Comparison of ENCODE assay signal across 8 cellular contexts in genomic region chr11:47642099-47642855, GRCh38. TPM values are rescaled to one million over a fixed set of nuclear protein-coding genes. Genes with fewer than 3 reads are reported as not detected.
DNase-seq lines count a peak whose midpoint lies in the region; ATAC-seq and TF ChIP-seq lines count a peak whose summit lies in the region.

MTCH2 (minus strand) TSS chr11:47642559; CDS start chr11:47642465, 94 bp downstream.

- peak within 1 kb of the TSS; percentile 98 for H3K27ac ChIP-seq in caudate nucleus (ENCODE audit: low read depth, low read length)

- POLR2A ChIA-PET in activated B cell treated with CpG ODN at 0.5 μM for 24 hours (lab: Charles Lee): interaction anchor here (1.3 to 2.7 kb wide), 2 partner anchors 73 to 264 kb away, joined by 4 to 15 read pairs; partner anchors contain the start of genes AGBL2 and SPI1

- no peaks in the 10 kb centered on the region for H3K9me3 Mint-ChIP-seq in activated B cell treated with CpG ODN at 0.5 μM for 24 hours

- H3K36me3 Mint-ChIP-seq in activated B cell treated with CpG ODN at 0.5 μM for 24 hours (ENCODE audit: low read depth): peaks cover 25% of the 10 kb centered on the region

- peaks cover 25% of the 10 kb centered on the region for H3K4me1 Mint-ChIP-seq in activated B cell treated with CpG ODN at 0.5 μM for 24 hours

- intact Hi-C loops in activated B cell treated with CpG ODN at 0.5 μM for 24 hours (cut with micrococcal nuclease): loop anchor here (1.0 to 10.0 kb wide), 11 partner anchors 21 to 1047 kb away; partner anchors contain the start of genes AGBL2, AMBRA1, CELF1 and DDB2

- peak within 1 kb of the TSS; percentile 94 for H3K4me3 Mint-ChIP-seq in activated B cell treated with CpG ODN at 0.5 μM for 24 hours

- peak within 1 kb of the TSS; percentile 95 for H3K27ac Mint-ChIP-seq in activated B cell treated with CpG ODN at 0.5 μM for 24 hours

- no peak for TF ChIP-seq CTCF in activated B cell treated with CpG ODN at 0.5 μM for 24 hours (IDR thresholded peaks at IDR 0.05)

- in situ Hi-C loops in GM18951 (cut with MboI; ENCODE audit: low sequenced_read_pairs, unreplicated experiment): no loop called here

- TF ChIP-seq POLR2A in GM18951 (IDR thresholded peaks at IDR 0.05; ENCODE audit: extremely low read depth, insufficient read depth, insufficient read length): peak; percentile 98

- ATAC-seq in HG03196 (IDR thresholded peaks at IDR 0.05; ENCODE audit: unreplicated experiment): peak; percentile 88
- ATAC-seq in activated B cell treated with CpG ODN at 0.5 μM for 24 hours (ENCODE audit: low read depth): peak; percentile 94

- H3K27me3 Mint-ChIP-seq in activated B cell treated with CpG ODN at 0.5 μM for 24 hours: no peaks in the 10 kb centered on the region

- DNase-seq in AG08395 (ENCODE audit: low spot score) (peak; percentile 100), NCI-H226 (peak; percentile 90), activated B cell treated with CpG ODN at 0.5 μM for 24 hours (peak; percentile 95), caudate nucleus (lab: John Stamatoyannopoulos, UW) (peak; percentile 49 to 98 (median 94)), inferior parietal cortex (ENCODE audit: extremely low spot score) (peak; percentile 98)
- peak; percentile 93 to 95 for DNase-seq in stimulated activated CD4-positive, alpha-beta T cell treated with anti-CD3 and anti-CD28 coated beads, Interleukin-12 subunit alpha, Interleukin-12 subunit beta, amount 100 ng/mL, for 24 hours (ENCODE audit: low read depth in 2 of 2)

- CTCF ChIA-PET in activated B cell treated with CpG ODN at 0.5 μM for 24 hours (lab: Charles Lee): no interaction called here

RNA-seq across cellular contexts. Expression of gene MTCH2, which starts in this region (rescaled TPM):
- 73.3 and 81.7 TPM in 2 replicates for total RNA-seq in activated B cell treated with CpG ODN at 0.5 μM for 24 hours

Comparison
In these comparisons a context has a peak if more than half of its experiments do, and no peak if none do; other contexts are left out.
1. Peak in every context shown above with its lines: DNase-seq, ATAC-seq and H3K27ac ChIP-seq.